In genomic region chr13:27449936-27450828, GRCh38 we compare ENCODE assay signal across 8 cellular contexts. TPM values are rescaled to one million over a fixed set of nuclear protein-coding genes. Genes with fewer than 3 reads are reported as not detected.
DNase-seq lines count a peak whose midpoint lies in the region; ATAC-seq and TF ChIP-seq lines count a peak whose summit lies in the region.

Gene MTIF3 (minus strand): TSS chr13:27450564. CDS start chr13:27440448, 10,116 bp downstream.

- no peaks in the 10 kb centered on the region for H3K27me3 Mint-ChIP-seq in natural killer cell treated with Interleukin-12 subunit alpha and Interleukin-12 subunit beta and Interleukin-15 and Interleukin-18, amount 100 ng/mL, for 72 hours

- peak; percentile 90 for DNase-seq in EL
- DNase-seq in H4 (ENCODE audit: low spot score): peak; percentile 88
- DNase-seq in LoVo (ENCODE audit: low spot score): peak; percentile 95
- peak; percentile 95 for DNase-seq in RWPE2 (ENCODE audit: low spot score)
- DNase-seq in activated T-helper 9 cell treated with anti-CD3 and anti-CD28 coated beads, Interleukin-2, amount 50 U/mL, for 16 hours (ENCODE audit: low read depth): peak; percentile 93
- peak; percentile 83 for DNase-seq in fibroblast of peridontal ligament (ENCODE audit: extremely low read depth)
- DNase-seq in natural killer cell treated with Interleukin-12 subunit alpha and Interleukin-12 subunit beta and Interleukin-15 and Interleukin-18, amount 100 ng/mL, for 72 hours (ENCODE audit: low spot score): peak; percentile 96
- peak; percentile 96 for DNase-seq in stimulated activated naive CD8-positive, alpha-beta T cell treated with anti-CD3 and anti-CD28 coated beads, Interleukin-15, Interleukin-2, amounts not matched to agents 100 U/mL and 50 U/mL, for 24 hours

- peak within 1 kb of the TSS; percentile 76 for H3K4me3 ChIP-seq in RWPE2 (ENCODE audit: severe bottlenecking)

- peak within 1 kb of the TSS; percentile 90 for H3K27ac ChIP-seq in RWPE2 (ENCODE audit: poor library complexity, severe bottlenecking)

- no peaks in the 10 kb centered on the region for H3K36me3 ChIP-seq in RWPE2 (ENCODE audit: low read depth)

- peaks cover 38 to 40% of the 10 kb centered on the region in 2 donors for H3K4me1 Mint-ChIP-seq in natural killer cell treated with Interleukin-12 subunit alpha and Interleukin-12 subunit beta and Interleukin-15 and Interleukin-18, amount 100 ng/mL, for 72 hours (ENCODE audit: low read depth in 2 of 2)

- no peaks in the 10 kb centered on the region for H3K9me3 ChIP-seq in RWPE2 (ENCODE audit: severe bottlenecking)

- H3K36me3 Mint-ChIP-seq in natural killer cell treated with Interleukin-12 subunit alpha and Interleukin-12 subunit beta and Interleukin-15 and Interleukin-18, amount 100 ng/mL, for 72 hours: peaks cover 5% of the 10 kb centered on the region

- no peak for TF ChIP-seq CTCF in RWPE2 (IDR thresholded peaks at IDR 0.05; ENCODE audit: poor library complexity, severe bottlenecking)

- peak within 1 kb of the TSS; percentile 98 for H3K4me3 Mint-ChIP-seq in natural killer cell treated with Interleukin-12 subunit alpha and Interleukin-12 subunit beta and Interleukin-15 and Interleukin-18, amount 100 ng/mL, for 72 hours

- no peaks in the 10 kb centered on the region for H3K27me3 ChIP-seq in RWPE2 (ENCODE audit: insufficient read depth, poor library complexity, severe bottlenecking)

- peak within 1 kb of the TSS; percentile 94 to 97 for H3K27ac Mint-ChIP-seq in natural killer cell treated with Interleukin-12 subunit alpha and Interleukin-12 subunit beta and Interleukin-15 and Interleukin-18, amount 100 ng/mL, for 72 hours

- H3K9me3 Mint-ChIP-seq in natural killer cell treated with Interleukin-12 subunit alpha and Interleukin-12 subunit beta and Interleukin-15 and Interleukin-18, amount 100 ng/mL, for 72 hours: no peaks in the 10 kb centered on the region

- ATAC-seq in RWPE2 (ENCODE audit: low read depth): peak; percentile 88
- ATAC-seq in natural killer cell treated with Interleukin-12 subunit alpha and Interleukin-12 subunit beta and Interleukin-15 and Interleukin-18, amount 100 ng/mL, for 72 hours: peak; percentile 95
- peak; percentile 93 for ATAC-seq in stimulated activated naive CD8-positive, alpha-beta T cell treated with anti-CD3 and anti-CD28 coated beads, Interleukin-15, Interleukin-2, amounts not matched to agents 100 U/mL and 50 U/mL, for 24 hours

- H3K4me1 ChIP-seq in RWPE2 (ENCODE audit: insufficient read depth, poor library complexity, severe bottlenecking): peaks cover 7% of the 10 kb centered on the region

RNA-seq across cellular contexts. Expression of gene MTIF3, which starts in this region (rescaled TPM):
- total RNA-seq in H4 (2014; rRNA removed; shearing (Covaris generic)): 53.3 and 63.0 TPM in 2 replicates
- 10 to 100 TPM; 31.4 to 41.8 TPM for total RNA-seq in natural killer cell treated with Interleukin-12 subunit alpha and Interleukin-12 subunit beta and Interleukin-15 and Interleukin-18, amount 100 ng/mL, for 72 hours

Comparison
In these comparisons a context has a peak if more than half of its experiments do, and no peak if none do; other contexts are left out.
1. Peak in every context shown above with its lines: DNase-seq, ATAC-seq, H3K4me3 ChIP-seq and H3K27ac ChIP-seq.